In genomic region chrX:1754077-1754476, GRCh38 we compare ENCODE assay signal across 27 cellular contexts.
DNase-seq lines count a peak whose midpoint lies in the region; ATAC-seq lines count a peak whose summit lies in the region.
"Had no signal": no experiment of that assay in that cellular context is flagged by ENCODE, and none has a peak within 500 bp of the region (broad histone marks: within the 10 kb centered on the region; RNA-seq: fewer than 3 reads in every experiment).

No MANE protein-coding gene starts in this region.

- H3K4me3 Mint-ChIP-seq in immature natural killer cell = no peak overlapping the region
- no peak overlapping the region for H3K4me3 Mint-ChIP-seq in activated CD8-positive, alpha-beta T cell treated with anti-CD3 and anti-CD28 coated beads, Interleukin-2, amount 10 ng/mL, durations not matched to agents 7 days and 5 days
- H3K4me3 Mint-ChIP-seq: mesothelial cell of epicardium, nephron had no signal

- no peaks in the 10 kb centered on the region for H3K27me3 ChIP-seq in SJSA1 (replicated peaks)
- H3K27me3 ChIP-seq: esophagus squamous epithelium, spleen, uterus had no signal

- peaks cover 3 to 12% of the 10 kb centered on the region in 2 donors for H3K4me1 Mint-ChIP-seq in immature natural killer cell
- H3K4me1 Mint-ChIP-seq in activated CD8-positive, alpha-beta T cell treated with anti-CD3 and anti-CD28 coated beads, Interleukin-2, amount 10 ng/mL, durations not matched to agents 7 days and 5 days (ENCODE audit: low read depth) = peaks cover 4% of the 10 kb centered on the region
- H3K4me1 Mint-ChIP-seq: mesothelial cell of epicardium, nephron had no signal

- DNase-seq in AG08395 (ENCODE audit: low spot score) = peak; percentile 28
- peak; percentile 30 for DNase-seq in H4 (ENCODE audit: low spot score)
- peak; percentile 57 to 80 for DNase-seq in SJSA1 (ENCODE audit: low read depth in 1 of 2, low spot score in 2 of 2)
- peak; percentile 66 for DNase-seq in fibroblast of peridontal ligament (ENCODE audit: extremely low read depth)
- DNase-seq in immature natural killer cell = no peak
- DNase-seq in GOT3 (lab: John Stamatoyannopoulos, UW) = no peak
- DNase-seq in activated CD8-positive, alpha-beta T cell treated with anti-CD3 and anti-CD28 coated beads, Interleukin-2, amount 10 ng/mL, durations not matched to agents 7 days and 5 days = no peak
- DNase-seq: activated gamma-delta T cell treated with Interleukin-2 at 50 U/mL for 16 hours; activated T-cell treated with anti-CD3 and anti-CD28 coated beads for 4 hours; Caco-2; effector memory CD4-positive, alpha-beta T cell; esophagus squamous epithelium; Karpas-422; NCI-H1092 treated with DMSO at 0.1 percent for 48 hours; NCI-H2081 treated with DMSO at 0.1 percent for 48 hours; NCI-H524 treated with DMSO at 0.1 percent for 48 hours; psoas muscle; Right ventricle myocardium superior; spleen; stimulated activated CD8-positive, alpha-beta memory T cell treated with anti-CD3 and anti-CD28 coated beads, Interleukin-4, amount 100 ng/mL, for 48 hours; T-helper 1 cell; uterus had no signal

- CTCF ChIA-PET in activated CD8-positive, alpha-beta T cell treated with anti-CD3 and anti-CD28 coated beads, Interleukin-2, amount 10 ng/mL, durations not matched to agents 7 days and 5 days (lab: Charles Lee) = no interaction called here

- peaks cover 3 to 28% (median 14%) of the 10 kb centered on the region in 6 donors for H3K9me3 Mint-ChIP-seq in immature natural killer cell
- H3K9me3 Mint-ChIP-seq in activated CD8-positive, alpha-beta T cell treated with anti-CD3 and anti-CD28 coated beads, Interleukin-2, amount 10 ng/mL, durations not matched to agents 7 days and 5 days (ENCODE audit: insufficient read depth) = peaks cover 15% of the 10 kb centered on the region

- peaks cover 48% of the 10 kb centered on the region for H3K4me1 ChIP-seq in SJSA1 (replicated peaks)
- H3K4me1 ChIP-seq: Caco-2, psoas muscle, spleen, uterus had no signal

- no peak overlapping the region for H3K4me3 ChIP-seq in SJSA1
- H3K4me3 ChIP-seq: esophagus squamous epithelium, GM12878, psoas muscle, spleen, uterus had no signal

- peak overlapping the region; percentile 31 for H3K27ac ChIP-seq in SJSA1
- H3K27ac ChIP-seq: esophagus squamous epithelium, psoas muscle, spleen, uterus had no signal

- no peak for ATAC-seq in activated CD8-positive, alpha-beta T cell treated with anti-CD3 and anti-CD28 coated beads, Interleukin-2, amount 10 ng/mL, durations not matched to agents 7 days and 5 days
- no peak for ATAC-seq in HG02642 (IDR thresholded peaks at IDR 0.05; ENCODE audit: poor library complexity, unreplicated experiment)
- ATAC-seq: GM12878, left lobe of liver, psoas muscle had no signal

- H3K36me3 ChIP-seq in SJSA1 = no peaks in the 10 kb centered on the region
- H3K36me3 ChIP-seq: esophagus squamous epithelium, spleen, uterus had no signal

- H3K36me3 Mint-ChIP-seq in immature natural killer cell = peaks cover 24 to 48% (median 44%) of the 10 kb centered on the region in 3 donors
- H3K36me3 Mint-ChIP-seq in activated CD8-positive, alpha-beta T cell treated with anti-CD3 and anti-CD28 coated beads, Interleukin-2, amount 10 ng/mL, durations not matched to agents 7 days and 5 days (ENCODE audit: low read depth) = peaks cover 40% of the 10 kb centered on the region

- H3K27ac Mint-ChIP-seq in immature natural killer cell = no peak overlapping the region
- H3K27ac Mint-ChIP-seq in activated CD8-positive, alpha-beta T cell treated with anti-CD3 and anti-CD28 coated beads, Interleukin-2, amount 10 ng/mL, durations not matched to agents 7 days and 5 days = no peak overlapping the region
- H3K27ac Mint-ChIP-seq: mesothelial cell of epicardium, nephron had no signal

- H3K27me3 Mint-ChIP-seq in immature natural killer cell (ENCODE audit: low read depth in 3 of 3) = peaks cover 0 to 4% (median 0%) of the 10 kb centered on the region in 3 donors
- H3K27me3 Mint-ChIP-seq in activated CD8-positive, alpha-beta T cell treated with anti-CD3 and anti-CD28 coated beads, Interleukin-2, amount 10 ng/mL, durations not matched to agents 7 days and 5 days (ENCODE audit: low read depth) = no peaks in the 10 kb centered on the region

- POLR2A ChIA-PET in activated CD8-positive, alpha-beta T cell treated with anti-CD3 and anti-CD28 coated beads, Interleukin-2, amount 10 ng/mL, durations not matched to agents 7 days and 5 days (lab: Charles Lee) = no interaction called here

- H3K9me3 ChIP-seq in SJSA1 (replicated peaks) = peaks cover 2% of the 10 kb centered on the region; the same call in 1 of the 2 replicates
- H3K9me3 ChIP-seq: Caco-2, psoas muscle, uterus had no signal

Comparison
In these comparisons a context has a peak if more than half of its experiments do, and no peak if none do; other contexts are left out.
1. DNase-seq: peak in AG08395 (single experiment), H4 (single experiment), SJSA1 (2 of 2) and fibroblast of peridontal ligament (single experiment); none in immature natural killer cell (0 of 3), GOT3 (single experiment) and activated CD8-positive, alpha-beta T cell treated with anti-CD3 and anti-CD28 coated beads, Interleukin-2, amount 10 ng/mL, durations not matched to agents 7 days and 5 days (single experiment).